8 cellular contexts compared by ENCODE assay signal in the genomic region with DNA sequence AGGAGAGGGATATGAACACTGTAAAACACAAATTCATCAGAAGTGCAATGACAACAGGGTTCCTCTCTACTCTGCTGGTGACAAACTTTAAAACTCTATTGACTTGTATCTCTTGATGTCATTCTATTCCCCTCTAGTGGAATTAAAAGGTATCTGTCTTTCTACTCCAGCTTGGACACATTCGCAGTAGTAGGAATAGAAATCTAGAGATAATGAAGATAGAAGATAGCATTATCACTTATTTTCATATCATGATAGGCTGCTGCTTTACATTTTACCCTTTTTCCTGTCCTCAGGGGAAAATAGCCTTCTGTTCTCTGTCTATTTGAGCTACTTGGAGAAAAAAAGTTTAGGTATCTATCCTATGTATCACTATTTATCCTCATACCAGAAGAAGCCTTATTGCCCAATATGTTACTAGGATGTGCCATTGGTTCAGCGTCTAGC.
DNase-seq lines count a peak whose midpoint lies in the region; ATAC-seq and TF ChIP-seq lines count a peak whose summit lies in the region.

No MANE protein-coding gene starts in this region.

- H3K4me3 ChIP-seq in AG09309 (ENCODE audit: control insufficient read depth, low read depth, low read length) = no peak overlapping the region
- no peak overlapping the region for H3K4me3 ChIP-seq in HEK293 (ENCODE audit: low read depth, low read length)
- no peak overlapping the region for H3K4me3 ChIP-seq in PC-3 (ENCODE audit: low read length)
- no peak overlapping the region for H3K4me3 ChIP-seq in fibroblast of the aortic adventitia (ENCODE audit: low read depth, low read length)
- no peak overlapping the region for H3K4me3 ChIP-seq in smooth muscle cell

- no peak overlapping the region for H3K27ac ChIP-seq in HEK293 (ENCODE audit: extremely low read depth, low read depth, low read length)
- H3K27ac ChIP-seq in PC-3 (ENCODE audit: low read length) = no peak overlapping the region
- H3K27ac ChIP-seq in smooth muscle cell (ENCODE audit: low read depth) = no peak overlapping the region

- 81% methylated on average over 2 of the region's 2 CpGs for WGBS in smooth muscle cell (ENCODE audit: low lambda C conversion rate)

- no peak overlapping the region for H3K9ac ChIP-seq in PC-3 (ENCODE audit: low read length)
- H3K9ac ChIP-seq in smooth muscle cell (ENCODE audit: low read depth) = no peak overlapping the region

- no peaks in the 10 kb centered on the region for H3K79me2 ChIP-seq in PC-3 (ENCODE audit: low read length)
- no peaks in the 10 kb centered on the region for H3K79me2 ChIP-seq in smooth muscle cell (ENCODE audit: low read depth)

- H3K27me3 ChIP-seq in PC-3 (ENCODE audit: low read length) (no peaks in the 10 kb centered on the region), smooth muscle cell (ENCODE audit: low read depth) (no peaks in the 10 kb centered on the region)

- DNase-seq in AG09309 (ENCODE audit: low read depth) (no peak), PC-3 (peak; percentile 73), fibroblast of the aortic adventitia (ENCODE audit: low read depth) (peak; percentile 58), smooth muscle cell (lab: John Stamatoyannopoulos, UW; ENCODE audit: unreplicated experiment) (no peak)

- POLR2A ChIA-PET in HEK293 (lab: Yijun Ruan, JAX) = no interaction called here
- POLR2A ChIA-PET in PC-3 (lab: Charles Lee; ENCODE audit: unreplicated experiment) = no interaction called here

- H3K4me1 ChIP-seq in HEK293 (ENCODE audit: control insufficient read depth, insufficient read depth, low read length) = no peaks in the 10 kb centered on the region
- H3K4me1 ChIP-seq in PC-3 (ENCODE audit: insufficient read depth, low read length) = no peaks in the 10 kb centered on the region
- H3K4me1 ChIP-seq in smooth muscle cell (ENCODE audit: low read depth) = no peaks in the 10 kb centered on the region

- no TSS peak for BruUV-seq in PC-3 (replicated peaks; lab: Mats Ljungman, UMichigan)

- intact Hi-C loops in PC-3 (cut with micrococcal nuclease) = loop anchor here (1.0 to 5.0 kb wide), 9 partner anchors 48 to 425 kb away; partner anchors contain the start of gene PRKCA

- CTCF ChIA-PET in HEK293 (lab: Yijun Ruan, JAX) (interaction anchor here (0.5 to 1.4 kb wide), 13 partner anchors 13 to 1009 kb away, joined by 3 to 7 read pairs (median 3); no protein-coding TSS in a partner anchor), PC-3 (lab: Charles Lee) (interaction anchor here (0.6 to 0.7 kb wide), 3 partner anchors 90 to 126 kb away, joined by 3 read pairs; no protein-coding TSS in a partner anchor)

- H4K20me1 ChIP-seq in PC-3 (ENCODE audit: low read length) (no peaks in the 10 kb centered on the region), smooth muscle cell (ENCODE audit: low read depth) (no peaks in the 10 kb centered on the region)

- ATAC-seq in PC-3 = peak; percentile 96
- ATAC-seq in GM19467 (IDR thresholded peaks at IDR 0.05; ENCODE audit: unreplicated experiment) = no peak
- ATAC-seq in GM21381 (IDR thresholded peaks at IDR 0.05; ENCODE audit: unreplicated experiment) = no peak
- ATAC-seq in HG03108 (IDR thresholded peaks at IDR 0.05; ENCODE audit: unreplicated experiment) = no peak

- H2AFZ ChIP-seq in PC-3 (ENCODE audit: low read length) (no peak overlapping the region), smooth muscle cell (ENCODE audit: low read depth) (no peak overlapping the region)

- H3K4me2 ChIP-seq in PC-3 (ENCODE audit: low read length) (no peak overlapping the region), smooth muscle cell (no peak overlapping the region)

- TF ChIP-seq CTCF in AG09309 (IDR thresholded peaks at IDR 0.05; ENCODE audit: control insufficient read depth, insufficient read depth, low read depth, low read length, missing control alignments) = peak; percentile 44
- TF ChIP-seq CTCF in HEK293 (tag by site-specific recombination; IDR thresholded peaks at IDR 0.05) = peak; percentile 70
- TF ChIP-seq CTCF in PC-3 (conservative IDR thresholded peaks at IDR 0.05; ENCODE audit: low read depth, low read length) = peak; percentile 94
- TF ChIP-seq CTCF in fibroblast of the aortic adventitia (IDR thresholded peaks at IDR 0.05; ENCODE audit: insufficient read depth, low read length) = peak; percentile 54
- TF ChIP-seq CTCF in smooth muscle cell (IDR thresholded peaks at IDR 0.05; ENCODE audit: borderline replicate concordance, insufficient read depth, poor library complexity, severe bottlenecking) = peak; percentile 46

- H3K9me2 ChIP-seq in PC-3 (replicated peaks; ENCODE audit: low read length) = no peaks in the 10 kb centered on the region

- no peaks in the 10 kb centered on the region for H3K36me3 ChIP-seq in HEK293 (ENCODE audit: control insufficient read depth in 2 of 2, insufficient read depth in 1 of 2, low read length in 2 of 2)
- H3K36me3 ChIP-seq in PC-3 (ENCODE audit: low read depth, low read length) = no peaks in the 10 kb centered on the region
- H3K36me3 ChIP-seq in smooth muscle cell (ENCODE audit: low read depth) = no peaks in the 10 kb centered on the region

- H3F3A ChIP-seq in PC-3 (ENCODE audit: low read length, unreplicated experiment) (no peaks in the 10 kb centered on the region), smooth muscle cell (ENCODE audit: low read depth) (no peaks in the 10 kb centered on the region)

- H3K9me3 ChIP-seq in HEK293 (ENCODE audit: control insufficient read depth, insufficient read depth, low read depth, low read length) = no peaks in the 10 kb centered on the region
- H3K9me3 ChIP-seq in PC-3 (ENCODE audit: low read length) = no peaks in the 10 kb centered on the region
- no peaks in the 10 kb centered on the region for H3K9me3 ChIP-seq in smooth muscle cell (replicated peaks; ENCODE audit: low read depth)

TF ChIP-seq in HEK293, 187 proteins besides CTCF, POLR2A, EP300 and RAD21:
- TF ChIP-seq ZNF654 (tag by site-specific recombination; IDR thresholded peaks at IDR 0.05; ENCODE audit: low read depth) (peak; percentile 91), ZNF335 (tag by site-specific recombination; conservative IDR thresholded peaks at IDR 0.05) (no peak)

Comparison
In these comparisons a context has a peak if more than half of its experiments do, and no peak if none do; other contexts are left out.
1. DNase-seq: peak in PC-3 (single experiment) and fibroblast of the aortic adventitia (single experiment); none in AG09309 (single experiment) and smooth muscle cell (single experiment).
2. CTCF ChIP-seq: peak in every context shown above with its lines; median percentile 94 in PC-3; 70 in HEK293; 54 in fibroblast of the aortic adventitia; 46 in smooth muscle cell; 44 in AG09309.